Comparison of ENCODE assay signal across 30 cellular contexts in genomic region chr5:58406394-58406793, GRCh38. TPM values are rescaled to one million over a fixed set of nuclear protein-coding genes. Genes with fewer than 3 reads are reported as not detected.
A peak's percentile ranks its signal among the peaks of the same experiment; 100 is the strongest.
DNase-seq lines count a peak whose midpoint lies in the region; ATAC-seq and TF ChIP-seq lines count a peak whose summit lies in the region.
"Had no signal": no experiment of that assay in that cellular context is flagged by ENCODE, and none has a peak within 500 bp of the region (broad histone marks: within the 10 kb centered on the region; RNA-seq: fewer than 3 reads in every experiment).

No MANE protein-coding gene starts in this region.

- peak overlapping the region; percentile 3 for H2AFZ ChIP-seq in neural progenitor cell (replicated peaks)

- H3K9me3 Mint-ChIP-seq in HFFc6 (no peaks in the 10 kb centered on the region), WTC11 (peaks cover 3% of the 10 kb centered on the region; the same call in 1 of the 2 replicates), neural progenitor cell (no peaks in the 10 kb centered on the region)
- H3K9me3 Mint-ChIP-seq: activated naive CD8-positive, alpha-beta T cell treated with anti-CD3 and anti-CD28 coated beads for 36 hours; activated T-cell treated with anti-CD3 and anti-CD28 coated beads, Interleukin-2, amount 50 U/mL, for 4 hours; memory B cell; stimulated activated naive CD8-positive, alpha-beta T cell treated with anti-CD3 and anti-CD28 coated beads, Interleukin-15, Interleukin-2, amounts not matched to agents 100 ng/mL and 50 ng/mL, for 24 hours; T-cell had no signal

- H3K4me1 Mint-ChIP-seq in HFFc6 (ENCODE audit: low read depth): peaks cover 64% of the 10 kb centered on the region
- peaks cover 75% of the 10 kb centered on the region for H3K4me1 Mint-ChIP-seq in WTC11
- H3K4me1 Mint-ChIP-seq in neural progenitor cell: no peaks in the 10 kb centered on the region
- H3K4me1 Mint-ChIP-seq: activated naive CD8-positive, alpha-beta T cell treated with anti-CD3 and anti-CD28 coated beads for 36 hours; memory B cell; T-cell had no signal

- CTCF ChIA-PET in WTC11 (lab: Charles Lee): no interaction called here

- H3K27ac Mint-ChIP-seq in HFFc6 (peak overlapping the region; percentile 77), WTC11 (peak overlapping the region; percentile 90; the same call in 1 of the 2 replicates), neural progenitor cell (no peak overlapping the region)
- H3K27ac Mint-ChIP-seq: activated naive CD8-positive, alpha-beta T cell treated with anti-CD3 and anti-CD28 coated beads for 36 hours; memory B cell; stimulated activated naive CD8-positive, alpha-beta T cell treated with anti-CD3 and anti-CD28 coated beads, Interleukin-15, Interleukin-2, amounts not matched to agents 100 ng/mL and 50 ng/mL, for 24 hours; T-cell had no signal

- H3K9ac ChIP-seq in neural progenitor cell: no peak overlapping the region

- H3K9me3 ChIP-seq in neural progenitor cell (ENCODE audit: low read depth): no peaks in the 10 kb centered on the region
- H3K9me3 ChIP-seq: right atrium auricular region, thoracic aorta had no signal

- H3K4me3 Mint-ChIP-seq in HFFc6: peak overlapping the region; percentile 56; the same call in 1 of the 2 replicates
- peak overlapping the region; percentile 3; the same call in 1 of the 2 replicates for H3K4me3 Mint-ChIP-seq in WTC11
- no peak overlapping the region for H3K4me3 Mint-ChIP-seq in neural progenitor cell
- H3K4me3 Mint-ChIP-seq: activated naive CD8-positive, alpha-beta T cell treated with anti-CD3 and anti-CD28 coated beads for 36 hours; activated T-cell treated with anti-CD3 and anti-CD28 coated beads, Interleukin-2, amount 50 U/mL, for 4 hours; memory B cell; stimulated activated naive CD8-positive, alpha-beta T cell treated with anti-CD3 and anti-CD28 coated beads, Interleukin-15, Interleukin-2, amounts not matched to agents 100 ng/mL and 50 ng/mL, for 24 hours; T-cell had no signal

- no peak overlapping the region for H3K4me3 ChIP-seq in neural progenitor cell
- H3K4me3 ChIP-seq: cardiac muscle cell, right atrium auricular region, thoracic aorta had no signal

- TF ChIP-seq CTCF in HFFc6 (IDR thresholded peaks at IDR 0.05): no peak
- no peak for TF ChIP-seq CTCF in WTC11 (IDR thresholded peaks at IDR 0.05)
- no peak for TF ChIP-seq CTCF in neural progenitor cell (IDR thresholded peaks at IDR 0.05)

- no peaks in the 10 kb centered on the region for H4K20me1 ChIP-seq in neural progenitor cell (ENCODE audit: low read depth)

- H3K79me2 ChIP-seq in neural progenitor cell (ENCODE audit: low read depth): no peaks in the 10 kb centered on the region

- no peak overlapping the region for H3K27ac ChIP-seq in neural progenitor cell
- H3K27ac ChIP-seq: C4-2B, cardiac muscle cell, right atrium auricular region, thoracic aorta had no signal

- no peaks in the 10 kb centered on the region for H3K4me1 ChIP-seq in neural progenitor cell
- H3K4me1 ChIP-seq: right atrium auricular region had no signal

- POLR2A ChIA-PET in WTC11 (lab: Charles Lee): no interaction called here

- no peaks in the 10 kb centered on the region for H3K27me3 ChIP-seq in neural progenitor cell
- H3K27me3 ChIP-seq: cardiac muscle cell, right atrium auricular region had no signal

- no peaks in the 10 kb centered on the region for H3F3A ChIP-seq in neural progenitor cell (ENCODE audit: low read depth)

- ATAC-seq in WTC11 (peak; percentile 72), HG02678 (IDR thresholded peaks at IDR 0.05; ENCODE audit: unreplicated experiment) (no peak)
- ATAC-seq: activated T-cell treated with anti-CD3 and anti-CD28 coated beads, Interleukin-2, amount 50 U/mL, for 4 hours; HepG2; T-cell had no signal

- H3K36me3 ChIP-seq in neural progenitor cell: no peaks in the 10 kb centered on the region
- H3K36me3 ChIP-seq: cardiac muscle cell, right atrium auricular region, thoracic aorta had no signal

- H3K36me3 Mint-ChIP-seq in HFFc6 (ENCODE audit: low read depth) (no peaks in the 10 kb centered on the region), WTC11 (no peaks in the 10 kb centered on the region; the same call in 1 of the 2 replicates), neural progenitor cell (no peaks in the 10 kb centered on the region)
- H3K36me3 Mint-ChIP-seq: activated naive CD8-positive, alpha-beta T cell treated with anti-CD3 and anti-CD28 coated beads for 36 hours; memory B cell; T-cell had no signal

- H3K27me3 Mint-ChIP-seq in HFFc6 (ENCODE audit: insufficient read depth) (peaks cover 2% of the 10 kb centered on the region; the same call in 1 of the 2 replicates), WTC11 (ENCODE audit: low read depth) (peaks cover 6% of the 10 kb centered on the region), neural progenitor cell (ENCODE audit: insufficient read depth, low read depth) (no peaks in the 10 kb centered on the region)

- H3K4me2 ChIP-seq in neural progenitor cell: no peak overlapping the region

- DNase-seq in HFFc6 (no peak), WTC11 (ENCODE audit: low spot score) (no peak), iPS DF 4.7 (ENCODE audit: extremely low read depth, low spot score) (peak; percentile 58), neural progenitor cell (ENCODE audit: low spot score) (no peak), HuH-7 (ENCODE audit: low spot score) (no peak), SKM-1 (lab: John Stamatoyannopoulos, UW; ENCODE audit: unreplicated experiment) (no peak)
- no peak for DNase-seq in stimulated activated naive CD4-positive, alpha-beta T cell treated with Interleukin-2 at 50 U/mL for 16 hours (lab: John Stamatoyannopoulos, UW)
- DNase-seq: activated CD4-positive, alpha-beta T cell treated with anti-CD3 and anti-CD28 coated beads, Interleukin-2, amount 50 U/mL, for 1 hour; activated gamma-delta T cell; activated naive CD8-positive, alpha-beta T cell treated with anti-CD3 and anti-CD28 coated beads for 36 hours; activated T-cell treated with anti-CD3 and anti-CD28 coated beads, Interleukin-2, amount 50 U/mL, for 4 hours; anterior cingulate cortex; Calu3; DMS79 treated with DMSO at 0.1 percent for 48 hours; glutamatergic neuron; NCI-H1436 treated with DMSO at 0.1 percent for 48 hours; NCI-H2081 treated with DMSO at 0.1 percent for 48 hours; NCI-H2227 treated with DMSO at 0.1 percent for 48 hours; NCI-H69; posterior cingulate gyrus; stimulated activated CD4-positive, alpha-beta T cell treated with anti-CD3 and anti-CD28 coated beads, Interleukin-1b, Interleukin-23, amount 100 ng/mL, for 48 hours; T-cell had no signal

TF ChIP-seq in WTC11, 78 proteins besides CTCF, POLR2A, EP300 and RAD21:
- TF ChIP-seq PREB (CRISPR knock-in tag; IDR thresholded peaks at IDR 0.05; ENCODE audit: borderline replicate concordance): no peak
- TF ChIP-seq EMX1 (CRISPR knock-in tag; IDR thresholded peaks at IDR 0.05): no peak
- TF ChIP-seq ZNF423 (CRISPR knock-in tag; IDR thresholded peaks at IDR 0.05): 0 out of 2 replicates have a peak, but pooled peaks have one; percentile 25

RNA-seq across cellular contexts. Expression of gene PLK2, which starts 53.5 kb away (rescaled TPM):
- total RNA-seq in HFFc6 (2021; fragmentation: NEBNext Ultra II Directional; extraction: Animal tissue kit (Norgen Biotek cat#: 25700)): 10 to 100 TPM; 50.4 to 80.1 (median 71.3) TPM
- total RNA-seq in WTC11 (2021) (26.3 to 37.1 TPM (median 29.1 TPM) in 3 replicates), neural progenitor cell (ENCODE audit: low replicate concordance) (10.1 and 22.5 TPM in 2 replicates)
